8 cellular contexts compared by ENCODE assay signal in the genomic region with DNA sequence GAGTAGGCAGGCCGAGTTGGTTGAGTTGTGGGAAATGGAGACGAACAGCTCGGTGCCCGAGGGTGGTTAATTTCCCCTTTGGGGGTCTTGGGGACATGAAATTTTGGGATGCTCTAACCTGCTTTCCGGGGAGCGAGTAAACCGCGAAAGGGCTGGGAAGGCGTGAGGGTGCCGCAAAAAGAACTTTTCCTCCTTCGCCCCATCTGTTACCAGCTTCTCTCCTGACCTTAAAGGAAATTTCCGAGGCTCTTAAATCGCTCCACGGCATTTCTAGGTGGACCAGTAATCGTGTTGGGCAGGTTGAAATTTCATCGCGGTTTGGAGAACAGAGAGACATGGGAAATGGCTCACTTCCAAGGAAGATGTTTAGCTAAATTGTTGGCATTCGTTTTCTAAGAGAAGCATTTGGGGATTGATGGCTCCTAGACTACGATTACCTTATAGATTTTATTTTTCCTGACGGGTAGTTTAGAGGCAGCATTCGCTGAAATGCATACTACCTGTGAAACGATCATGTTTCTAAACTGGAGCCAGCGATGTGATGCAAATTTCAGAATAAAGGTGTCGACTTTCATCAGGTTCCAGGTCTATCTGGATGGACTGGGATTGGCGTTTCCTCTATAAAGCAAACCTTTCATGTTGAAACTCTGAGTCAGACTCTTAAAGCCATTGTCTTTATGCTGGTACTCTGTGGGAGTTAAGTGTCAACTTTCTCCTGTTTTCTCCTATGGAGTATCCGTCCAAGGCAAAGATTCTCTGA. TPM values are rescaled to one million over a fixed set of nuclear protein-coding genes. Genes with fewer than 3 reads are reported as not detected.
DNase-seq lines count a peak whose midpoint lies in the region; ATAC-seq and TF ChIP-seq lines count a peak whose summit lies in the region.

No MANE protein-coding gene starts in this region.

- DNase-seq in DMS 273 treated with DMSO at 0.1 percent for 48 hours (lab: John Stamatoyannopoulos, UW): peak; percentile 54
- DNase-seq in RWPE1 (ENCODE audit: low spot score): peak; percentile 76
- DNase-seq in mesothelial cell of epicardium (ENCODE audit: low spot score in 2 of 2, unreplicated experiment in 2 of 2): peak in 1 of 2 experiments; percentile 56
- DNase-seq in omental fat pad (ENCODE audit: low spot score): no peak
- no peak for DNase-seq in activated CD8-positive, alpha-beta memory T cell treated with anti-CD3 and anti-CD28 coated beads for 24 hours

- H3K4me1 ChIP-seq in HUES64 (ENCODE audit: insufficient read depth, low read length) (peaks cover 44% of the 10 kb centered on the region), ectodermal cell (ENCODE audit: control insufficient read depth, insufficient read depth, low read length) (peaks cover 26% of the 10 kb centered on the region), urinary bladder (ENCODE audit: insufficient read depth) (peaks cover 2% of the 10 kb centered on the region)

- peak overlapping the region; percentile 71 for H3K4me3 ChIP-seq in HUES64 (ENCODE audit: low read length)
- H3K4me3 ChIP-seq in ectodermal cell (ENCODE audit: insufficient read depth, low read depth, low read length): peak overlapping the region; percentile 86
- H3K4me3 ChIP-seq in urinary bladder (ENCODE audit: low read depth, low read length): peak overlapping the region; percentile 81

- no peaks in the 10 kb centered on the region for H3K9me3 Mint-ChIP-seq in mesothelial cell of epicardium

- H3K4me1 Mint-ChIP-seq in mesothelial cell of epicardium: peaks cover 42% of the 10 kb centered on the region

- POLR2A ChIA-PET in RWPE1 (lab: Yijun Ruan, JAX; ENCODE audit: low non-redundant PET): interaction anchor here (0.6 kb wide), 1 partner anchor 217 kb away, joined by 3 read pairs; no protein-coding TSS in a partner anchor

- peak overlapping the region; percentile 95 for H3K27ac ChIP-seq in HUES64 (ENCODE audit: low read depth, low read length)
- H3K27ac ChIP-seq in RWPE1: peak overlapping the region; percentile 91
- H3K27ac ChIP-seq in ectodermal cell (ENCODE audit: insufficient read depth, low read depth, low read length, poor library complexity, severe bottlenecking): no peak overlapping the region
- no peak overlapping the region for H3K27ac ChIP-seq in urinary bladder (ENCODE audit: low read depth)

- no peak for TF ChIP-seq CTCF in RWPE1 (conservative IDR thresholded peaks at IDR 0.05; ENCODE audit: low read depth)
- TF ChIP-seq CTCF in mesothelial cell of epicardium (IDR thresholded peaks at IDR 0.05; ENCODE audit: unreplicated experiment): no peak
- TF ChIP-seq CTCF in omental fat pad (IDR thresholded peaks at IDR 0.05): no peak

- H3K9ac ChIP-seq in HUES64 (ENCODE audit: low read depth, low read length): peak overlapping the region; percentile 87

- no peaks in the 10 kb centered on the region for H3K36me3 ChIP-seq in HUES64 (ENCODE audit: insufficient read depth, low read length)
- H3K36me3 ChIP-seq in ectodermal cell (ENCODE audit: control insufficient read depth, insufficient read depth, low read length): no peaks in the 10 kb centered on the region
- H3K36me3 ChIP-seq in urinary bladder (ENCODE audit: insufficient read depth): no peaks in the 10 kb centered on the region

- H3K27me3 Mint-ChIP-seq in mesothelial cell of epicardium (ENCODE audit: low read depth): no peaks in the 10 kb centered on the region

- H3K36me3 Mint-ChIP-seq in mesothelial cell of epicardium: no peaks in the 10 kb centered on the region

- peak overlapping the region; percentile 88 for H3K27ac Mint-ChIP-seq in mesothelial cell of epicardium

- CTCF ChIA-PET in RWPE1 (lab: Yijun Ruan, JAX): interaction anchor here (0.6 to 2.3 kb wide), 6 partner anchors 82 to 978 kb away, joined by 3 to 18 read pairs (median 3); no protein-coding TSS in a partner anchor

- H3K4me3 Mint-ChIP-seq in mesothelial cell of epicardium: peak overlapping the region; percentile 83

- under 1% methylated on average over 25 of the region's 26 CpGs for WGBS in HUES64
- WGBS in ectodermal cell, 2 experiments: 1% methylated on average over 26 of the region's 26 CpGs
- 3% methylated on average over 26 of the region's 26 CpGs for WGBS in urinary bladder

- ATAC-seq in omental fat pad (ENCODE audit: low FRiP score): no peak

- H3K9me3 ChIP-seq in HUES64 (ENCODE audit: insufficient read depth, low read depth, low read length): no peaks in the 10 kb centered on the region
- no peaks in the 10 kb centered on the region for H3K9me3 ChIP-seq in ectodermal cell (ENCODE audit: control insufficient read depth, low read length)

- H3K27me3 ChIP-seq in HUES64 (ENCODE audit: insufficient read depth, low read length) (no peaks in the 10 kb centered on the region), ectodermal cell (ENCODE audit: control insufficient read depth, insufficient read depth, low read length, poor library complexity, severe bottlenecking) (no peaks in the 10 kb centered on the region)

RNA-seq across cellular contexts. Expression of a gene that starts 1.5 kb away (rescaled TPM):
- 47.6 TPM for polyA plus RNA-seq in HUES64 (2013, experiment 1 of 2)
- polyA plus RNA-seq in HUES64 (2013, experiment 2 of 2): 47.1 TPM
- polyA plus RNA-seq in ectodermal cell (2013, experiment 1 of 4): 55.5 TPM
- 64.2 TPM for polyA plus RNA-seq in ectodermal cell (2013, experiment 2 of 4)
- polyA plus RNA-seq in ectodermal cell (2013, experiment 3 of 4): 42.4 TPM
- polyA plus RNA-seq in ectodermal cell (2013, experiment 4 of 4): 47.7 TPM
- total RNA-seq in mesothelial cell of epicardium: 31.1 to 34.7 TPM (median 31.3 TPM) in 3 replicates
- total RNA-seq in urinary bladder: 29.1 TPM
- polyA plus RNA-seq in urinary bladder: 13.0 TPM
- 10 to 100 TPM; 20.3 to 49.1 (median 34.5) TPM for total RNA-seq in omental fat pad

Comparison
In these comparisons a context has a peak if more than half of its experiments do, and no peak if none do; other contexts are left out.
1. DNase-seq: peak in DMS 273 treated with DMSO at 0.1 percent for 48 hours (single experiment) and RWPE1 (single experiment); none in omental fat pad (single experiment) and activated CD8-positive, alpha-beta memory T cell treated with anti-CD3 and anti-CD28 coated beads for 24 hours (single experiment).
2. H3K27ac ChIP-seq: peak in HUES64 (single experiment) and RWPE1 (single experiment); none in ectodermal cell (single experiment) and urinary bladder (single experiment).
3. Peak in every context shown above with its lines, with median percentiles within 50 percentile points of each other: H3K4me3 ChIP-seq.